Comparison of ENCODE assay signal across 35 cellular contexts in the genomic region with DNA sequence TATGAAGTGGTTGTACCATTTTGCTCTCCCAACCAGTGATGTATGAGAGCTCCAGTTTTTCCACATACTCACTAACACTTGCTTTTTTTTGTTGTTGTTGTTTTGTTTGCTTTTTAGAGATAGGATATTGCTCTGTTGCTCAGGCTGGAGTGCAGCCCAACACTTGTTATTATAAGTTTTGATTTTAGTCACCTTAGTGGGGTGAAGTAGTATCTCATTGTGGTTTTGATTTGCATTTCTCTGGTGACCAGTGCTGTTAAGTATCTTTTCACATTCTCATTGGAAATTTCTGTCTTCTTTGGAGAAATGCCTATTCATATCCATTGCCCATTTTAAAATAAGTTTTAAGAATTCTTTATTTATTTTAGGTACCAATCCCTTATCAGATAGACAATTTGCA. TPM values are rescaled to one million over a fixed set of nuclear protein-coding genes. Genes with fewer than 3 reads are reported as not detected.
"Had no signal": no experiment of that assay in that cellular context is flagged by ENCODE, and none has a peak within 500 bp of the region (broad histone marks: within the 10 kb centered on the region; RNA-seq: fewer than 3 reads in every experiment).

No MANE protein-coding gene starts in this region.

- H3K4me1 Mint-ChIP-seq: central memory CD8-positive, alpha-beta T cell had no signal

- H3K9me3 Mint-ChIP-seq: activated T-cell treated with anti-CD3 and anti-CD28 coated beads, Interleukin-2, amount 50 U/mL, for 24 hours; dendritic cell treated with granulocyte-macrophage colony-stimulating factor and Interleukin-4, amounts not matched to agents 40 ng/mL and 50 ng/mL, for 4 days; effector memory CD8-positive, alpha-beta T cell had no signal

- H3K4me1 ChIP-seq: esophagus muscularis mucosa, foreskin keratinocyte, gastrocnemius medialis, heart left ventricle had no signal

- DNase-seq: activated CD4-positive, alpha-beta memory T cell treated with anti-CD3 and anti-CD28 coated beads for 36 hours; activated CD4-positive, alpha-beta T cell treated with anti-CD3 and anti-CD28 coated beads for 36 hours; activated CD4-positive, alpha-beta T cell treated with anti-CD3 and anti-CD28 coated beads, Interleukin-2, amount 10 ng/mL, durations not matched to agents 24 days and 14 days; activated CD4-positive, CD25-positive, alpha-beta regulatory T cell; activated CD4-positive, CD25-positive, alpha-beta regulatory T cell treated with anti-CD3 and anti-CD28 coated beads, Interleukin-2, amount 50 U/mL, for 72 hours; activated CD8-positive, alpha-beta memory T cell treated with anti-CD3 and anti-CD28 coated beads, Interleukin-2, amount 10 ng/mL, durations not matched to agents 7 days and 5 days; activated CD8-positive, alpha-beta memory T cell treated with anti-CD3 and anti-CD28 coated beads, Interleukin-2, amount 50 U/mL, for 4 hours; activated CD8-positive, alpha-beta T cell treated with anti-CD3 and anti-CD28 coated beads, Interleukin-2, amount 10 ng/mL, durations not matched to agents 7 days and 5 days; activated effector memory CD4-positive, alpha-beta T cell treated with Interleukin-2 at 50 U/mL for 16 hours; activated gamma-delta T cell treated with Interleukin-2 at 50 U/mL for 16 hours; activated naive CD4-positive, alpha-beta T cell treated with anti-CD3 and anti-CD28 coated beads, Interleukin-2, amount 50 U/mL, for 16 hours; activated naive CD4-positive, alpha-beta T cell treated with Interleukin-2 at 50 U/mL for 16 hours; activated T-cell treated with anti-CD3 and anti-CD28 coated beads for 4 hours; activated T-cell treated with anti-CD3 and anti-CD28 coated beads, Interleukin-2, amount 50 U/mL, for 24 hours; activated T-cell treated with anti-CD3 and anti-CD28 coated beads, Interleukin-2, amount 50 U/mL, for 72 hours; amniotic stem cell; anterior cingulate cortex; brain microvascular endothelial cell; effector CD4-positive, alpha-beta T cell; effector memory CD8-positive, alpha-beta T cell; erythroblast; foreskin keratinocyte; gastrocnemius medialis; glutamatergic neuron; heart left ventricle; T-helper 2 cell had no signal

- H3K36me3 ChIP-seq: brain microvascular endothelial cell, esophagus muscularis mucosa, gastrocnemius medialis, heart left ventricle had no signal

- ATAC-seq: activated CD4-positive, alpha-beta T cell treated with anti-CD3 and anti-CD28 coated beads for 36 hours; activated CD8-positive, alpha-beta memory T cell treated with anti-CD3 and anti-CD28 coated beads, Interleukin-2, amount 10 ng/mL, durations not matched to agents 7 days and 5 days; activated CD8-positive, alpha-beta T cell treated with anti-CD3 and anti-CD28 coated beads, Interleukin-2, amount 10 ng/mL, durations not matched to agents 7 days and 5 days; activated T-cell treated with anti-CD3 and anti-CD28 coated beads, Interleukin-2, amount 50 U/mL, for 72 hours; effector memory CD8-positive, alpha-beta T cell; foreskin keratinocyte; gastrocnemius medialis; heart left ventricle had no signal

- H3K27me3 Mint-ChIP-seq: activated CD4-positive, alpha-beta T cell treated with anti-CD3 and anti-CD28 coated beads for 36 hours; activated naive CD8-positive, alpha-beta T cell; activated T-cell treated with anti-CD3 and anti-CD28 coated beads, Interleukin-2, amount 50 U/mL, for 24 hours; effector memory CD8-positive, alpha-beta T cell had no signal

- H3K36me3 Mint-ChIP-seq: activated CD4-positive, alpha-beta memory T cell treated with anti-CD3 and anti-CD28 coated beads for 36 hours; activated CD8-positive, alpha-beta memory T cell treated with anti-CD3 and anti-CD28 coated beads, Interleukin-2, amount 10 ng/mL, durations not matched to agents 7 days and 5 days had no signal

- H3K27ac ChIP-seq: brain microvascular endothelial cell, coronary artery, esophagus muscularis mucosa, foreskin keratinocyte, gastrocnemius medialis, heart left ventricle had no signal

- H3K27ac Mint-ChIP-seq: activated CD4-positive, alpha-beta memory T cell treated with anti-CD3 and anti-CD28 coated beads for 36 hours; activated CD4-positive, alpha-beta T cell treated with anti-CD3 and anti-CD28 coated beads for 36 hours; activated CD4-positive, alpha-beta T cell treated with anti-CD3 and anti-CD28 coated beads, Interleukin-2, amount 10 ng/mL, durations not matched to agents 24 days and 14 days; activated CD8-positive, alpha-beta memory T cell treated with anti-CD3 and anti-CD28 coated beads, Interleukin-2, amount 10 ng/mL, durations not matched to agents 7 days and 5 days; activated CD8-positive, alpha-beta T cell treated with anti-CD3 and anti-CD28 coated beads, Interleukin-2, amount 10 ng/mL, durations not matched to agents 7 days and 5 days; activated naive CD8-positive, alpha-beta T cell; activated T-cell treated with anti-CD3 and anti-CD28 coated beads, Interleukin-2, amount 50 U/mL, for 24 hours; activated T-cell treated with anti-CD3 and anti-CD28 coated beads, Interleukin-2, amount 50 U/mL, for 72 hours; dendritic cell treated with granulocyte-macrophage colony-stimulating factor and Interleukin-4, amounts not matched to agents 40 ng/mL and 50 ng/mL, for 4 days; effector memory CD8-positive, alpha-beta T cell had no signal

- H3K9me3 ChIP-seq: gastrocnemius medialis had no signal

- H3K4me3 Mint-ChIP-seq: activated CD4-positive, alpha-beta memory T cell treated with anti-CD3 and anti-CD28 coated beads for 36 hours; activated CD4-positive, alpha-beta T cell treated with anti-CD3 and anti-CD28 coated beads for 36 hours; activated CD4-positive, alpha-beta T cell treated with anti-CD3 and anti-CD28 coated beads, Interleukin-2, amount 10 ng/mL, durations not matched to agents 24 days and 14 days; activated CD8-positive, alpha-beta memory T cell treated with anti-CD3 and anti-CD28 coated beads, Interleukin-2, amount 10 ng/mL, durations not matched to agents 7 days and 5 days; activated CD8-positive, alpha-beta T cell treated with anti-CD3 and anti-CD28 coated beads, Interleukin-2, amount 10 ng/mL, durations not matched to agents 7 days and 5 days; activated naive CD8-positive, alpha-beta T cell; activated T-cell treated with anti-CD3 and anti-CD28 coated beads, Interleukin-2, amount 50 U/mL, for 24 hours; activated T-cell treated with anti-CD3 and anti-CD28 coated beads, Interleukin-2, amount 50 U/mL, for 72 hours; central memory CD8-positive, alpha-beta T cell; dendritic cell treated with granulocyte-macrophage colony-stimulating factor and Interleukin-4, amounts not matched to agents 40 ng/mL and 50 ng/mL, for 4 days; effector memory CD8-positive, alpha-beta T cell had no signal

- H3K27me3 ChIP-seq: brain microvascular endothelial cell, foreskin keratinocyte had no signal

- H3K4me3 ChIP-seq: coronary artery, esophagus muscularis mucosa, gastrocnemius medialis, heart left ventricle had no signal

RNA-seq across cellular contexts. Expression of a gene that starts 31.3 kb away (rescaled TPM):
- total RNA-seq: astrocyte, bronchial epithelial cell, cardiac septum, cerebellum, esophagus muscularis mucosa had no signal
